Comparison of ENCODE assay signal across 18 cellular contexts in the genomic region with DNA sequence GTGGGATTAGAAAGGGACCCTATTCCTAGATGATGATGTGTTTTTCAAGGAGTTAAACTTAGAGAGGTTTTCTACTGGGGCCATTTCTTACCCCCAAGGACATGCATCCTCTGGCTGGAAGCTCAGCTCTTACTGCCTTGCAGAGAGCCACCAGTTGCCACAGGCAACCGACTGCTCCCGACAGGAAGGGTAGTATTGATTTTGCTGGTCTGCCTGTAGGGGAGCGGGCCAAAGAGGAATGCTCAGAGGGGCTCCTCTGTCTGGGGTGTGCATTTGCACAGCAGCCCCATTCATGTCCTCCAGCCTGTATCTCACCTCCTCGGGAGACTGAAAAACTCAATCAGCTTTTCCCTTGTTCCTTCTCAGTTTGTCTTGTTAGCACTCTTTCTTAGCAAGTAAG.
DNase-seq lines count a peak whose midpoint lies in the region; ATAC-seq and TF ChIP-seq lines count a peak whose summit lies in the region.
"Had no signal": no experiment of that assay in that cellular context is flagged by ENCODE, and none has a peak within 500 bp of the region (broad histone marks: within the 10 kb centered on the region; RNA-seq: fewer than 3 reads in every experiment).

No MANE protein-coding gene starts in this region.

- H3K27ac ChIP-seq in left ventricle myocardium inferior (replicated peaks), result peak overlapping the region; percentile 28
- H3K27ac ChIP-seq in ascending aorta, result peak overlapping the region; percentile 37 to 77
- no peak overlapping the region for H3K27ac ChIP-seq in mesendoderm (ENCODE audit: low read depth, low read length)
- H3K27ac ChIP-seq: epithelial cell of prostate, foreskin keratinocyte, neutrophil, thyroid gland had no signal

- no peak overlapping the region for H2BK5ac ChIP-seq in mesendoderm (ENCODE audit: low read length)

- no peak overlapping the region for H4K8ac ChIP-seq in mesendoderm (ENCODE audit: low read depth, low read length)

- ATAC-seq in GM21576 (IDR thresholded peaks at IDR 0.05; ENCODE audit: unreplicated experiment) (no peak), GM19455 (IDR thresholded peaks at IDR 0.05; ENCODE audit: unreplicated experiment) (no peak)
- ATAC-seq: foreskin keratinocyte had no signal

- H3K79me2 ChIP-seq in mesendoderm (ENCODE audit: control insufficient read depth, insufficient read depth, low read length), result no peaks in the 10 kb centered on the region

- H3K4me1 ChIP-seq in left ventricle myocardium inferior (peaks cover 20% of the 10 kb centered on the region), ascending aorta (peaks cover 3 to 46% of the 10 kb centered on the region in 2 donors), mesendoderm (ENCODE audit: control insufficient read depth, low read depth, low read length) (no peaks in the 10 kb centered on the region)
- H3K4me1 ChIP-seq: foreskin keratinocyte had no signal

- H3K27me3 ChIP-seq in left ventricle myocardium inferior (ENCODE audit: low read depth), result no peaks in the 10 kb centered on the region
- no peaks in the 10 kb centered on the region for H3K27me3 ChIP-seq in ascending aorta
- H3K27me3 ChIP-seq in mesendoderm (ENCODE audit: insufficient read depth, low read length, poor library complexity), result no peaks in the 10 kb centered on the region
- H3K27me3 ChIP-seq: neutrophil, thyroid gland had no signal

- DNase-seq in left ventricle myocardium inferior (no peak), cardiac septum (ENCODE audit: low spot score) (no peak), ascending aorta (ENCODE audit: low spot score in 2 of 2) (no peak), mesendoderm (peak; percentile 31), COR-L47 (lab: John Stamatoyannopoulos, UW) (no peak), GM19238 (ENCODE audit: insufficient read length, low spot score) (no peak)
- DNase-seq: activated naive CD8-positive, alpha-beta T cell treated with anti-CD3 and anti-CD28 coated beads for 36 hours; CD4-positive, CD25-positive, alpha-beta regulatory T cell; DMS79; KBM-7; midbrain; RPMI8226; thyroid gland had no signal

- H3K4me2 ChIP-seq in mesendoderm (ENCODE audit: low read length), result no peak overlapping the region

- WGBS in mesendoderm (ENCODE audit: extremely low coverage, insufficient coverage, low lambda C conversion rate), result no CpG with 5 or more reads among the region's 4 CpGs

- H3K4ac ChIP-seq in mesendoderm (ENCODE audit: low read depth, low read length), result no peak overlapping the region

- intact Hi-C loops in left ventricle myocardium inferior (cut with micrococcal nuclease), result no loop called here
- intact Hi-C loops in cardiac septum (cut with DNase I), result loop anchor here (10.0 kb wide), 1 partner anchor 302 kb away; no protein-coding TSS in a partner anchor
- intact Hi-C loops in ascending aorta (cut with DNase I), result loop anchor here (1.0 to 5.0 kb wide), 3 partner anchors 18 to 302 kb away; no protein-coding TSS in a partner anchor

- no peak overlapping the region for H3K4me3 ChIP-seq in left ventricle myocardium inferior
- H3K4me3 ChIP-seq in ascending aorta, result peak overlapping the region in 1 of 2 donors; percentile 13
- H3K4me3 ChIP-seq in mesendoderm (ENCODE audit: low read length), result no peak overlapping the region
- H3K4me3 ChIP-seq: thyroid gland had no signal

- no peaks in the 10 kb centered on the region for H3K79me1 ChIP-seq in mesendoderm (ENCODE audit: low read length)

- no peak overlapping the region for H4K5ac ChIP-seq in mesendoderm (ENCODE audit: low read length)

- no peak overlapping the region for H2BK120ac ChIP-seq in mesendoderm (ENCODE audit: low read depth, low read length)

- no peak overlapping the region for H3K9ac ChIP-seq in mesendoderm (ENCODE audit: low read length)

- no peak for TF ChIP-seq CTCF in left ventricle myocardium inferior (IDR thresholded peaks at IDR 0.05; ENCODE audit: borderline replicate concordance)
- no peak for TF ChIP-seq CTCF in ascending aorta (IDR thresholded peaks at IDR 0.05)

- H2BK15ac ChIP-seq in mesendoderm (replicated peaks; ENCODE audit: low read depth), result no peak overlapping the region

- H3K56ac ChIP-seq in mesendoderm (ENCODE audit: low read length), result no peak overlapping the region

- H3K18ac ChIP-seq in mesendoderm (ENCODE audit: low read length), result no peak overlapping the region

- no peak overlapping the region for H3K23ac ChIP-seq in mesendoderm (ENCODE audit: low read length)

- H2AK5ac ChIP-seq in mesendoderm (ENCODE audit: low read length), result no peak overlapping the region

- H3K36me3 ChIP-seq in left ventricle myocardium inferior, result no peaks in the 10 kb centered on the region
- H3K36me3 ChIP-seq in ascending aorta, result no peaks in the 10 kb centered on the region
- H3K36me3 ChIP-seq in mesendoderm (ENCODE audit: control insufficient read depth, insufficient read depth, low read length), result no peaks in the 10 kb centered on the region
- H3K36me3 ChIP-seq: neutrophil, thyroid gland had no signal

- H3K9me3 ChIP-seq in left ventricle myocardium inferior (replicated peaks) (no peaks in the 10 kb centered on the region), ascending aorta (no peaks in the 10 kb centered on the region)
- H3K9me3 ChIP-seq: neutrophil, thyroid gland had no signal
